In genomic region chr4:42713371-42713770, GRCh38 we compare ENCODE assay signal across 23 cellular contexts.
"Had no signal": no experiment of that assay in that cellular context is flagged by ENCODE, and none has a peak within 500 bp of the region (broad histone marks: within the 10 kb centered on the region; RNA-seq: fewer than 3 reads in every experiment).

No MANE protein-coding gene starts in this region.

- H3K4me1 ChIP-seq: colonic mucosa, gastrocnemius medialis, lower lobe of right lung had no signal

- H3K27me3 ChIP-seq: colonic mucosa, gastrocnemius medialis, left lung had no signal

- H3K9me3 ChIP-seq: colonic mucosa, esophagus squamous epithelium, gastrocnemius medialis, heart right ventricle, left lung, lower lobe of right lung, mucosa of descending colon had no signal

- H3K27ac ChIP-seq: colonic mucosa, epithelial cell of prostate, esophagus squamous epithelium, gastrocnemius medialis, heart right ventricle, left lung, lower lobe of right lung had no signal

- DNase-seq: colonic mucosa; cortex of kidney; effector CD8-positive, alpha-beta T cell; effector memory CD8-positive, alpha-beta T cell; endodermal cell; erythroblast; esophagus squamous epithelium; foreskin fibroblast; foreskin melanocyte; gastrocnemius medialis; glutamatergic neuron; head of caudate nucleus; heart right ventricle; hippocampal formation; immature natural killer cell; left cardiac atrium; left lung; left ventricle myocardium superior; lower lobe of right lung; mesenchymal stem cell; mucosa of descending colon; naive B cell had no signal

- H3K36me3 ChIP-seq: colonic mucosa, esophagus squamous epithelium, gastrocnemius medialis, heart right ventricle, left lung, lower lobe of right lung had no signal

- H3K4me3 ChIP-seq: colonic mucosa, esophagus squamous epithelium, gastrocnemius medialis, heart right ventricle, left lung, lower lobe of right lung, mucosa of descending colon had no signal
